ENCODE assay signal across 12 cellular contexts in the genomic region with DNA sequence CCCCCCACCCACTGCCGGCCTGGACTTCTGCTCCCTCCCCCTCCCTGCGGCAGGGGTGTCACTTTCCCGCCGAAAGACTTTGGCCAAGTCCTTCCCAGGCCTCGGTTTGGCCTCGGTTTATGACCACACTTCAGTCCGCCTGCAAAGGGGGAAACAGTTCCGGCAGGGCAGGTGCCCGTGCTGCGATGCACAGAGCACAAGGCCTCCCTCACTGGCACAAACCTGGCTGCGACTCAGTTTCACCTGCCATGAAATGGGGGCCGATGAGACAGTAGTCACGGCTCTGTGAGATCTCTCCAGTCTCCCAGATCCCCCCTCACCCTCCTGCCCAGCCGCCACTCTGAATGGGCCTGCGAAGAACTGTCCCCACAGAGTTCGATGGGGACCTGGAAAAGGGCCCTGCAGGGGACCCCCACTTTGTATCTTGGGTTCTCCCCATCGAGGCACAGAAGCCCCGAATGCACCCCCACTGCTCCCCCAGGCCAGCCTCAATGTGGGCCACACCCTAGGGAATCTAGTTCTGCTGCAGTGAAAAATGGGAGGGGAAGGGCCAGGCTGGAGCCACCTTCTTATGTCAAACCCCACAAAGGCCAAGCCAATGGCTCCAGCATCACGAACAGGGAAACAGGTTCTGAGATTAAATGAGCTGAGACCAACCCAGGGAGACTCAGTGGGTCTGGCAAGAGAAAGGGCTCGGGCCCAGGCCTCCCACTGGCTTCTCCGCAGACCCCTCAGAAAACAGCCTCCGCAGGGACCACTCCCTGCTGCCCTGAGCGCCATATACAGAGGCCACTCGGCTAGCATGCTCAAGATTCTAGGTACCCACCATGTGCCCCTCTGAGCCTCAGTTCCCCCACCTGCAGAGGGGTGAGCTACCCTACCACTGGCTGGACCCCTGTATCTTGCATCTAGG. TPM values are rescaled to one million over a fixed set of nuclear protein-coding genes. Genes with fewer than 3 reads are reported as not detected.
DNase-seq lines count a peak whose midpoint lies in the region; ATAC-seq, FAIRE-seq and TF ChIP-seq lines count a peak whose summit lies in the region.
"Had no signal": no experiment of that assay in that cellular context is flagged by ENCODE, and none has a peak within 500 bp of the region (broad histone marks: within the 10 kb centered on the region; RNA-seq: fewer than 3 reads in every experiment).

No MANE protein-coding gene starts in this region.

- no peaks in the 10 kb centered on the region for H3K36me3 Mint-ChIP-seq in activated CD4-positive, alpha-beta T cell treated with anti-CD3 and anti-CD28 coated beads for 36 hours (ENCODE audit: low read depth)
- H3K36me3 Mint-ChIP-seq in activated T-helper 17 cell treated with anti-CD3 and anti-CD28 coated beads, Interleukin-2, amount 50 U/mL, for 72 hours (ENCODE audit: low read depth), result no peaks in the 10 kb centered on the region
- H3K36me3 Mint-ChIP-seq in stimulated activated memory B cell treated with anti-CD40 and anti-IgM and Interleukin-4, amounts not matched to agents 10 μg/mL and 1 μg/mL and 100 μg/mL, for 72 hours, result no peaks in the 10 kb centered on the region
- H3K36me3 Mint-ChIP-seq: activated naive CD8-positive, alpha-beta T cell treated with anti-CD3 and anti-CD28 coated beads, Interleukin-2, amount 10 ng/mL, durations not matched to agents 7 days and 5 days had no signal

- TF ChIP-seq POLR2A in H54 (IDR thresholded peaks at IDR 0.05; ENCODE audit: low read depth, low read length), result no peak

- intact Hi-C loops in activated CD4-positive, alpha-beta T cell treated with anti-CD3 and anti-CD28 coated beads for 36 hours (cut with DNase I, micrococcal nuclease), result loop anchor here in 1 of 2 experiments (1.0 to 10.0 kb wide), 5 partner anchors 29 to 467 kb away; partner anchors contain the start of genes ARVCF, TANGO2 and ZDHHC8

- no peaks in the 10 kb centered on the region for H3K4me1 Mint-ChIP-seq in activated CD4-positive, alpha-beta T cell treated with anti-CD3 and anti-CD28 coated beads for 36 hours
- no peaks in the 10 kb centered on the region for H3K4me1 Mint-ChIP-seq in activated T-helper 17 cell treated with anti-CD3 and anti-CD28 coated beads, Interleukin-2, amount 50 U/mL, for 72 hours
- H3K4me1 Mint-ChIP-seq in stimulated activated memory B cell treated with anti-CD40 and anti-IgM and Interleukin-4, amounts not matched to agents 10 μg/mL and 1 μg/mL and 100 μg/mL, for 72 hours, result peaks cover 6% of the 10 kb centered on the region
- H3K4me1 Mint-ChIP-seq: activated naive CD8-positive, alpha-beta T cell treated with anti-CD3 and anti-CD28 coated beads, Interleukin-2, amount 10 ng/mL, durations not matched to agents 7 days and 5 days had no signal

- no peak for ATAC-seq in activated CD4-positive, alpha-beta T cell treated with anti-CD3 and anti-CD28 coated beads for 36 hours
- no peak for ATAC-seq in activated T-helper 17 cell treated with anti-CD3 and anti-CD28 coated beads, Interleukin-2, amount 50 U/mL, for 72 hours (replicated peaks)
- no peak for ATAC-seq in stimulated activated memory B cell treated with anti-CD40 and anti-IgM and Interleukin-4, amounts not matched to agents 10 μg/mL and 1 μg/mL and 100 μg/mL, for 72 hours

- no peaks in the 10 kb centered on the region for H3K27me3 Mint-ChIP-seq in activated CD4-positive, alpha-beta T cell treated with anti-CD3 and anti-CD28 coated beads for 36 hours
- H3K27me3 Mint-ChIP-seq in activated T-helper 17 cell treated with anti-CD3 and anti-CD28 coated beads, Interleukin-2, amount 50 U/mL, for 72 hours, result no peaks in the 10 kb centered on the region
- peaks cover 23% of the 10 kb centered on the region for H3K27me3 Mint-ChIP-seq in stimulated activated memory B cell treated with anti-CD40 and anti-IgM and Interleukin-4, amounts not matched to agents 10 μg/mL and 1 μg/mL and 100 μg/mL, for 72 hours

- peak overlapping the region; percentile 46 for H3K27ac ChIP-seq in layer of hippocampus (ENCODE audit: low read depth, low read length)

- DNase-seq in activated CD4-positive, alpha-beta T cell treated with anti-CD3 and anti-CD28 coated beads for 36 hours, result no peak
- DNase-seq in activated CD4-positive, alpha-beta T cell treated with anti-CD3 and anti-CD28 coated beads for 1 hour, result no peak
- no peak for DNase-seq in CD1c-positive myeloid dendritic cell (ENCODE audit: extremely low spot score)
- no peak for DNase-seq in H54 (ENCODE audit: insufficient read length, low spot score)
- no peak for DNase-seq in NCI-H187 treated with DMSO at 0.1 percent for 48 hours (lab: John Stamatoyannopoulos, UW)
- DNase-seq: NCI-H1417 treated with DMSO at 0.1 percent for 48 hours had no signal

- no peak overlapping the region for H3K27ac Mint-ChIP-seq in activated CD4-positive, alpha-beta T cell treated with anti-CD3 and anti-CD28 coated beads for 36 hours
- H3K27ac Mint-ChIP-seq in activated T-helper 17 cell treated with anti-CD3 and anti-CD28 coated beads, Interleukin-2, amount 50 U/mL, for 72 hours, result no peak overlapping the region
- H3K27ac Mint-ChIP-seq in stimulated activated memory B cell treated with anti-CD40 and anti-IgM and Interleukin-4, amounts not matched to agents 10 μg/mL and 1 μg/mL and 100 μg/mL, for 72 hours, result no peak overlapping the region
- H3K27ac Mint-ChIP-seq: activated naive CD8-positive, alpha-beta T cell treated with anti-CD3 and anti-CD28 coated beads, Interleukin-2, amount 10 ng/mL, durations not matched to agents 7 days and 5 days; HFFc6 had no signal

- no peak for FAIRE-seq in H54 (lab: Jason Lieb, UNC)
- FAIRE-seq: kidney had no signal

- H3K27me3 ChIP-seq in layer of hippocampus (ENCODE audit: control insufficient read depth, insufficient read depth, low read length), result no peaks in the 10 kb centered on the region

- CTCF ChIA-PET in activated CD4-positive, alpha-beta T cell treated with anti-CD3 and anti-CD28 coated beads for 36 hours (lab: Charles Lee), result interaction anchor here (1.8 kb wide), 1 partner anchor 18 kb away, joined by 4 read pairs; no protein-coding TSS in a partner anchor

- no peaks in the 10 kb centered on the region for H3K9me3 Mint-ChIP-seq in activated CD4-positive, alpha-beta T cell treated with anti-CD3 and anti-CD28 coated beads for 36 hours (ENCODE audit: low read depth)
- H3K9me3 Mint-ChIP-seq in activated T-helper 17 cell treated with anti-CD3 and anti-CD28 coated beads, Interleukin-2, amount 50 U/mL, for 72 hours, result no peaks in the 10 kb centered on the region
- no peaks in the 10 kb centered on the region for H3K9me3 Mint-ChIP-seq in stimulated activated memory B cell treated with anti-CD40 and anti-IgM and Interleukin-4, amounts not matched to agents 10 μg/mL and 1 μg/mL and 100 μg/mL, for 72 hours
- H3K9me3 Mint-ChIP-seq: activated naive CD8-positive, alpha-beta T cell treated with anti-CD3 and anti-CD28 coated beads, Interleukin-2, amount 10 ng/mL, durations not matched to agents 7 days and 5 days; HFFc6 had no signal

- H3K4me3 Mint-ChIP-seq in activated CD4-positive, alpha-beta T cell treated with anti-CD3 and anti-CD28 coated beads for 36 hours, result peak overlapping the region; percentile 6
- H3K4me3 Mint-ChIP-seq in activated T-helper 17 cell treated with anti-CD3 and anti-CD28 coated beads, Interleukin-2, amount 50 U/mL, for 72 hours, result peak overlapping the region; percentile 34
- peak overlapping the region; percentile 38 for H3K4me3 Mint-ChIP-seq in stimulated activated memory B cell treated with anti-CD40 and anti-IgM and Interleukin-4, amounts not matched to agents 10 μg/mL and 1 μg/mL and 100 μg/mL, for 72 hours
- H3K4me3 Mint-ChIP-seq: activated naive CD8-positive, alpha-beta T cell treated with anti-CD3 and anti-CD28 coated beads, Interleukin-2, amount 10 ng/mL, durations not matched to agents 7 days and 5 days; HFFc6 had no signal

- POLR2A ChIA-PET in activated CD4-positive, alpha-beta T cell treated with anti-CD3 and anti-CD28 coated beads for 36 hours (lab: Charles Lee), result no interaction called here

RNA-seq across cellular contexts. Expression of gene ARVCF, which starts 29.0 kb away (rescaled TPM):
- 1 to 10 TPM; 1.3 to 2.1 TPM for total RNA-seq in activated CD4-positive, alpha-beta T cell treated with anti-CD3 and anti-CD28 coated beads for 36 hours
- 1 to 10 TPM; 1.0 to 1.2 TPM for total RNA-seq in activated T-helper 17 cell treated with anti-CD3 and anti-CD28 coated beads, Interleukin-2, amount 50 U/mL, for 72 hours

RNA-seq across cellular contexts. Expression of gene TANGO2, which starts 33.3 kb away (rescaled TPM):
- 10 to 100 TPM; 20.3 to 22.8 TPM for total RNA-seq in activated CD4-positive, alpha-beta T cell treated with anti-CD3 and anti-CD28 coated beads for 36 hours
- 10 to 100 TPM; 19.3 to 28.2 TPM for total RNA-seq in activated T-helper 17 cell treated with anti-CD3 and anti-CD28 coated beads, Interleukin-2, amount 50 U/mL, for 72 hours

RNA-seq across cellular contexts. Expression of gene TXNRD2, which starts 46.0 kb away (rescaled TPM):
- total RNA-seq in activated CD4-positive, alpha-beta T cell treated with anti-CD3 and anti-CD28 coated beads for 36 hours, result 10 to 100 TPM; 24.1 to 25.3 TPM
- total RNA-seq in activated T-helper 17 cell treated with anti-CD3 and anti-CD28 coated beads, Interleukin-2, amount 50 U/mL, for 72 hours, result 10 to 100 TPM; 14.1 to 21.4 TPM

RNA-seq across cellular contexts. Expression of gene COMT, which starts 46.1 kb away (rescaled TPM):
- total RNA-seq in activated CD4-positive, alpha-beta T cell treated with anti-CD3 and anti-CD28 coated beads for 36 hours, result 10 to 100 TPM; 63.5 to 78.5 TPM
- total RNA-seq in activated T-helper 17 cell treated with anti-CD3 and anti-CD28 coated beads, Interleukin-2, amount 50 U/mL, for 72 hours, result 100 to 1,000 TPM in 1 of 2 donors, 10 to 100 TPM in 1; 53.4 to 133 TPM
